Comparison of ENCODE assay signal across 8 cellular contexts in genomic region chr1:245310605-245311531, GRCh38.
DNase-seq lines count a peak whose midpoint lies in the region; ATAC-seq and TF ChIP-seq lines count a peak whose summit lies in the region.

No MANE protein-coding gene starts in this region.

- DNase-seq in GM12865 (ENCODE audit: low read depth) (peak; percentile 38), NCI-H345 (lab: John Stamatoyannopoulos, UW) (peak; percentile 69), smooth muscle cell (lab: John Stamatoyannopoulos, UW; ENCODE audit: unreplicated experiment) (no peak), SW 1271 (lab: John Stamatoyannopoulos, UW) (no peak), NCI-H128 (lab: John Stamatoyannopoulos, UW; ENCODE audit: unreplicated experiment) (no peak), DMS114 treated with DMSO at 0.1 percent for 48 hours (lab: John Stamatoyannopoulos, UW; ENCODE audit: unreplicated experiment) (no peak)

- no peak overlapping the region for H2AFZ ChIP-seq in smooth muscle cell (ENCODE audit: low read depth)

- H3K79me2 ChIP-seq in smooth muscle cell (ENCODE audit: low read depth), result peaks cover 38% of the 10 kb centered on the region

- intact Hi-C loops in dendritic cell treated with granulocyte-macrophage colony-stimulating factor and Interleukin-4, amounts not matched to agents 40 ng/mL and 50 ng/mL, for 4 days (cut with micrococcal nuclease), result loop anchor here (10.0 kb wide), 1 partner anchor 156 kb away; the partner anchor contains the start of gene KIF26B

- H3K27me3 Mint-ChIP-seq in dendritic cell treated with granulocyte-macrophage colony-stimulating factor and Interleukin-4, amounts not matched to agents 40 ng/mL and 50 ng/mL, for 4 days, result peaks cover 63% of the 10 kb centered on the region

- peak overlapping the region; percentile 26 for H3K4me2 ChIP-seq in smooth muscle cell

- TF ChIP-seq CTCF in GM12865 (IDR thresholded peaks at IDR 0.05; ENCODE audit: insufficient read depth, low read depth, low read length, missing control alignments), result no peak
- no peak for TF ChIP-seq CTCF in smooth muscle cell (IDR thresholded peaks at IDR 0.05; ENCODE audit: borderline replicate concordance, insufficient read depth, poor library complexity, severe bottlenecking)

- H3K27ac Mint-ChIP-seq in dendritic cell treated with granulocyte-macrophage colony-stimulating factor and Interleukin-4, amounts not matched to agents 40 ng/mL and 50 ng/mL, for 4 days, result peak overlapping the region; percentile 83

- peak overlapping the region; percentile 5 for H3K9ac ChIP-seq in smooth muscle cell (ENCODE audit: low read depth)

- H3K27ac ChIP-seq in smooth muscle cell (ENCODE audit: low read depth), result no peak overlapping the region

- H3K4me1 ChIP-seq in smooth muscle cell (ENCODE audit: low read depth), result peaks cover 13% of the 10 kb centered on the region

- H3K4me1 Mint-ChIP-seq in dendritic cell treated with granulocyte-macrophage colony-stimulating factor and Interleukin-4, amounts not matched to agents 40 ng/mL and 50 ng/mL, for 4 days (ENCODE audit: low read depth), result peaks cover 11% of the 10 kb centered on the region

- H3K36me3 ChIP-seq in smooth muscle cell (ENCODE audit: low read depth), result no peaks in the 10 kb centered on the region

- WGBS in smooth muscle cell (ENCODE audit: low lambda C conversion rate), result 33% methylated on average over 21 of the region's 21 CpGs

- H3K4me3 ChIP-seq in GM12865 (ENCODE audit: low read depth, low read length) (peak overlapping the region; percentile 30), smooth muscle cell (no peak overlapping the region)

- no peaks in the 10 kb centered on the region for H3K36me3 Mint-ChIP-seq in dendritic cell treated with granulocyte-macrophage colony-stimulating factor and Interleukin-4, amounts not matched to agents 40 ng/mL and 50 ng/mL, for 4 days (ENCODE audit: low read depth)

- peak; percentile 58 for ATAC-seq in GM21825 (IDR thresholded peaks at IDR 0.05; ENCODE audit: unreplicated experiment)

- peaks cover 16% of the 10 kb centered on the region for H3F3A ChIP-seq in smooth muscle cell (ENCODE audit: low read depth)

- no peaks in the 10 kb centered on the region for H3K9me3 ChIP-seq in smooth muscle cell (replicated peaks; ENCODE audit: low read depth)

- no peaks in the 10 kb centered on the region for H3K27me3 ChIP-seq in smooth muscle cell (ENCODE audit: low read depth)

- H3K4me3 Mint-ChIP-seq in dendritic cell treated with granulocyte-macrophage colony-stimulating factor and Interleukin-4, amounts not matched to agents 40 ng/mL and 50 ng/mL, for 4 days, result peak overlapping the region; percentile 70

- peaks cover 96% of the 10 kb centered on the region for H4K20me1 ChIP-seq in smooth muscle cell (ENCODE audit: low read depth)

- no peaks in the 10 kb centered on the region for H3K9me3 Mint-ChIP-seq in dendritic cell treated with granulocyte-macrophage colony-stimulating factor and Interleukin-4, amounts not matched to agents 40 ng/mL and 50 ng/mL, for 4 days

Comparison
In these comparisons a context has a peak if more than half of its experiments do, and no peak if none do; other contexts are left out.
1. DNase-seq: peak in GM12865 (single experiment) and NCI-H345 (single experiment); none in smooth muscle cell (single experiment), SW 1271 (0 of 2), NCI-H128 (single experiment) and DMS114 treated with DMSO at 0.1 percent for 48 hours (single experiment).